8 cellular contexts compared by ENCODE assay signal in genomic region chr14:49863483-49864262, GRCh38. TPM values are rescaled to one million over a fixed set of nuclear protein-coding genes. Genes with fewer than 3 reads are reported as not detected.
DNase-seq lines count a peak whose midpoint lies in the region; ATAC-seq, FAIRE-seq and TF ChIP-seq lines count a peak whose summit lies in the region.

No MANE protein-coding gene starts in this region.

- CTCF ChIA-PET in endothelial cell of umbilical vein (lab: Charles Lee) = interaction anchor here (0.7 to 11.0 kb wide), 11 partner anchors 11 to 368 kb away, joined by 3 to 242 read pairs (median 9); partner anchors contain the start of genes ARF6, NEMF, SOS2 and VCPKMT

- H3K4me1 ChIP-seq in endothelial cell of umbilical vein (ENCODE audit: control insufficient read depth, extremely low read depth, insufficient read depth, low read length) (peaks cover 21% of the 10 kb centered on the region), psoas muscle (peaks cover 7% of the 10 kb centered on the region)

- intact Hi-C loops in endothelial cell of umbilical vein (cut with micrococcal nuclease) (loop anchor here (2.0 kb wide), 2 partner anchors 367 to 669 kb away; partner anchors contain the start of genes MAP4K5 and SOS2), psoas muscle (cut with DNase I) (loop anchor here (5.0 to 10.0 kb wide), 3 partner anchors 141 to 669 kb away; partner anchors contain the start of gene MAP4K5 (in 1 of the 2))

- BruUV-seq in endothelial cell of umbilical vein (replicated peaks; lab: Mats Ljungman, UMichigan) = no TSS peak

- H4K20me1 ChIP-seq in endothelial cell of umbilical vein (replicated peaks; ENCODE audit: control insufficient read depth, extremely low read depth, insufficient read depth, low read length) = no peaks in the 10 kb centered on the region

- peak overlapping the region; percentile 76 for H3K27ac ChIP-seq in endothelial cell of umbilical vein (ENCODE audit: insufficient read depth, low read depth, low read length)
- peak overlapping the region; percentile 99 for H3K27ac ChIP-seq in psoas muscle

- DNase-seq in NB4 (ENCODE audit: low read depth) (peak; percentile 46), endothelial cell of umbilical vein (ENCODE audit: low read depth, low spot score) (peak; percentile 21), psoas muscle (no peak), UCSD-AML1 (lab: John Stamatoyannopoulos, UW; ENCODE audit: unreplicated experiment) (no peak), NCI-H1694 treated with DMSO at 0.1 percent for 48 hours (lab: John Stamatoyannopoulos, UW) (no peak)

- no peaks in the 10 kb centered on the region for H3K9me1 ChIP-seq in endothelial cell of umbilical vein (replicated peaks; ENCODE audit: control insufficient read depth, extremely low read depth, insufficient read depth, low read length)

- FAIRE-seq in endothelial cell of umbilical vein (lab: Jason Lieb, UNC) = no peak

- dilution Hi-C loops in endothelial cell of umbilical vein (cut with MboI; ENCODE audit: extremely low pct_ligation_motif_present, low sequenced_read_pairs) = loop anchor here (10.0 kb wide), 1 partner anchor 241 kb away; no protein-coding TSS in a partner anchor

- H3K27me3 ChIP-seq in endothelial cell of umbilical vein (ENCODE audit: control insufficient read depth in 2 of 2, insufficient read depth in 2 of 2, low read length in 2 of 2) (no peaks in the 10 kb centered on the region), psoas muscle (ENCODE audit: insufficient read depth in 3 of 3, low read length in 2 of 3) (no peaks in the 10 kb centered on the region)

- H3K4me2 ChIP-seq in endothelial cell of umbilical vein (ENCODE audit: insufficient read depth, low read length) = peak overlapping the region; percentile 90

- 21 to 27% (median 23%) methylated on average over 9 of the region's 9 CpGs for WGBS in psoas muscle, 3 donors

- H3K79me2 ChIP-seq in endothelial cell of umbilical vein (ENCODE audit: control insufficient read depth, insufficient read depth, low read length) = no peaks in the 10 kb centered on the region

- H3K36me3 ChIP-seq in endothelial cell of umbilical vein (ENCODE audit: control insufficient read depth in 2 of 2, extremely low read depth in 1 of 2, insufficient read depth in 2 of 2, low read length in 2 of 2) = no peaks in the 10 kb centered on the region
- no peaks in the 10 kb centered on the region for H3K36me3 ChIP-seq in psoas muscle (ENCODE audit: insufficient read depth in 1 of 2, low read depth in 1 of 2)

- H3K9me3 ChIP-seq in endothelial cell of umbilical vein (replicated peaks; ENCODE audit: control insufficient read depth, insufficient read depth, low read length) = no peaks in the 10 kb centered on the region
- H3K9me3 ChIP-seq in psoas muscle = no peaks in the 10 kb centered on the region

- H3K9ac ChIP-seq in endothelial cell of umbilical vein (replicated peaks; ENCODE audit: extremely low read depth, insufficient read depth, low read length) = peak overlapping the region; percentile 79

- no peak for ATAC-seq in psoas muscle
- no peak for ATAC-seq in HG03280 (IDR thresholded peaks at IDR 0.05; ENCODE audit: unreplicated experiment)
- no peak for ATAC-seq in HG03108 (IDR thresholded peaks at IDR 0.05; ENCODE audit: unreplicated experiment)

- H2AFZ ChIP-seq in endothelial cell of umbilical vein (ENCODE audit: low read depth, low read length) = peak overlapping the region; percentile 68

- H3K4me3 ChIP-seq in GM08714 (ENCODE audit: low read length) = peak overlapping the region; percentile 95
- peak overlapping the region; percentile 95 for H3K4me3 ChIP-seq in NB4 (ENCODE audit: low read depth, low read length)
- H3K4me3 ChIP-seq in endothelial cell of umbilical vein (replicated peaks in 1 of 3; ENCODE audit: insufficient read depth in 1 of 3, low read depth in 1 of 3, low read length in 3 of 3) = peak overlapping the region; percentile 62 to 87 (median 67)
- peak overlapping the region; percentile 90 for H3K4me3 ChIP-seq in psoas muscle

- POLR2A ChIA-PET in endothelial cell of umbilical vein (lab: Charles Lee) = no interaction called here

- TF ChIP-seq POLR2A in NB4 (IDR thresholded peaks at IDR 0.05; ENCODE audit: extremely low read depth, insufficient read length) = no peak
- TF ChIP-seq POLR2A in endothelial cell of umbilical vein (IDR thresholded peaks at IDR 0.05; ENCODE audit: low read depth, low read length) = no peak

- TF ChIP-seq CTCF in NB4 (IDR thresholded peaks at IDR 0.05; ENCODE audit: low read depth, low read length) (no peak), endothelial cell of umbilical vein (IDR thresholded peaks at IDR 0.05; ENCODE audit: extremely low read depth in 1 of 2, insufficient read depth in 1 of 2, low read depth in 1 of 2, low read length in 2 of 2) (no peak), psoas muscle (IDR thresholded peaks at IDR 0.05) (no peak)

TF ChIP-seq in endothelial cell of umbilical vein, 7 proteins besides CTCF, POLR2A, EP300 and RAD21:
- TF ChIP-seq JUN (IDR thresholded peaks at IDR 0.05; ENCODE audit: borderline replicate concordance, insufficient read depth, insufficient read length, low read depth) (no peak), FOS (IDR thresholded peaks at IDR 0.05; ENCODE audit: borderline replicate concordance, insufficient read depth, low read length) (no peak), MYC (IDR thresholded peaks at IDR 0.05; ENCODE audit: low read depth, low read length) (no peak)

RNA-seq across cellular contexts. Expression of gene NEMF, which starts 11.1 kb away (rescaled TPM):
- 71.4 and 74.2 TPM in 2 replicates for total RNA-seq in endothelial cell of umbilical vein
- 7.9 and 12.2 TPM in 2 replicates for polyA plus RNA-seq in endothelial cell of umbilical vein
- polyA plus RNA-seq in endothelial cell of umbilical vein (2011; cell fraction: cytosol; rRNA removed) = 17.5 and 17.8 TPM in 2 replicates
- 71.5 and 92.8 TPM in 2 replicates for polyA plus RNA-seq in endothelial cell of umbilical vein (2011; cell fraction: nucleus; rRNA removed)
- 43.5 and 50.1 TPM in 2 replicates for polyA plus RNA-seq in endothelial cell of umbilical vein (2012)
- polyA minus RNA-seq in endothelial cell of umbilical vein = 71.1 and 72.7 TPM in 2 replicates
- polyA minus RNA-seq in endothelial cell of umbilical vein (2011; cell fraction: cytosol; rRNA and poly(A)+ RNA removed) = 17.4 TPM
- polyA minus RNA-seq in endothelial cell of umbilical vein (2011; cell fraction: nucleus; rRNA and poly(A)+ RNA removed) = 137 and 138 TPM in 2 replicates
- 10 to 100 TPM; 52.8 to 68.3 (median 57.0) TPM for total RNA-seq in psoas muscle
- 10 to 100 TPM; 20.5 to 51.7 (median 20.9) TPM for polyA plus RNA-seq in psoas muscle

RNA-seq across cellular contexts. Expression of gene ARF6, which starts 29.2 kb away (rescaled TPM):
- total RNA-seq in endothelial cell of umbilical vein (73.2 and 73.6 TPM in 2 replicates), psoas muscle (10 to 100 TPM; 19.0 to 37.4 (median 30.6) TPM)
- polyA plus RNA-seq in endothelial cell of umbilical vein (19.3 and 21.7 TPM in 2 replicates), psoas muscle (10 to 100 TPM; 19.8 to 43.1 (median 26.9) TPM)
- 24.9 and 25.7 TPM in 2 replicates for polyA plus RNA-seq in endothelial cell of umbilical vein (2011; cell fraction: cytosol; rRNA removed)
- polyA plus RNA-seq in endothelial cell of umbilical vein (2011; cell fraction: nucleus; rRNA removed) = 15.5 and 19.7 TPM in 2 replicates
- polyA plus RNA-seq in endothelial cell of umbilical vein (2012) = 32.3 and 43.2 TPM in 2 replicates
- polyA minus RNA-seq in endothelial cell of umbilical vein = 26.5 and 30.5 TPM in 2 replicates
- 17.2 TPM for polyA minus RNA-seq in endothelial cell of umbilical vein (2011; cell fraction: cytosol; rRNA and poly(A)+ RNA removed)
- 13.5 and 14.0 TPM in 2 replicates for polyA minus RNA-seq in endothelial cell of umbilical vein (2011; cell fraction: nucleus; rRNA and poly(A)+ RNA removed)

Comparison
In these comparisons a context has a peak if more than half of its experiments do, and no peak if none do; other contexts are left out.
1. DNase-seq: peak in NB4 (single experiment) and endothelial cell of umbilical vein (single experiment); none in psoas muscle (0 of 2), UCSD-AML1 (single experiment) and NCI-H1694 treated with DMSO at 0.1 percent for 48 hours (single experiment).
2. Peak in every context shown above with its lines, with median percentiles within 50 percentile points of each other: H3K4me3 ChIP-seq.